ENCODE assay signal across 15 cellular contexts in genomic region chr1:44025816-44026215, GRCh38. TPM values are rescaled to one million over a fixed set of nuclear protein-coding genes. Genes with fewer than 3 reads are reported as not detected.
DNase-seq lines count a peak whose midpoint lies in the region; ATAC-seq and TF ChIP-seq lines count a peak whose summit lies in the region.
"Had no signal": no experiment of that assay in that cellular context is flagged by ENCODE, and none has a peak within 500 bp of the region (broad histone marks: within the 10 kb centered on the region; RNA-seq: fewer than 3 reads in every experiment).

No MANE protein-coding gene starts in this region.

- H3K4me1 Mint-ChIP-seq in Calu3 (ENCODE audit: low read depth, unreplicated experiment) (peaks cover 37% of the 10 kb centered on the region), memory B cell (peaks cover 28% of the 10 kb centered on the region)

- no peak for ATAC-seq in memory B cell (ENCODE audit: low read depth)
- ATAC-seq: natural killer cell had no signal

- CTCF ChIA-PET in Calu3 (lab: Charles Lee), result interaction anchor here (0.7 kb wide), 3 partner anchors 9 to 854 kb away, joined by 4 to 6 read pairs (median 5); partner anchors contain the start of genes CFAP57 and EBNA1BP2

- no peaks in the 10 kb centered on the region for H3K27me3 Mint-ChIP-seq in Calu3 (ENCODE audit: unreplicated experiment)
- H3K27me3 Mint-ChIP-seq in memory B cell, result no peaks in the 10 kb centered on the region

- H3K9ac ChIP-seq in Karpas-422 (ENCODE audit: low read length), result peak overlapping the region; percentile 65

- peak overlapping the region; percentile 74 for H3K4me2 ChIP-seq in Karpas-422 (ENCODE audit: low read depth, low read length, poor library complexity, severe bottlenecking)

- peak overlapping the region; percentile 91; the same call in 1 of the 2 replicates for H2AFZ ChIP-seq in Karpas-422 (ENCODE audit: low read length)

- H3K36me3 ChIP-seq in Karpas-422 (ENCODE audit: insufficient read depth, low read length) (no peaks in the 10 kb centered on the region), WERI-Rb-1 (no peaks in the 10 kb centered on the region; the same call in 1 of the 2 replicates)
- H3K36me3 ChIP-seq: ascending aorta, suprapubic skin had no signal

- peak overlapping the region; percentile 51 for H3K4me3 ChIP-seq in Karpas-422 (ENCODE audit: low read length)
- H3K4me3 ChIP-seq in WERI-Rb-1 (ENCODE audit: low read depth, low read length), result no peak overlapping the region
- H3K4me3 ChIP-seq: ascending aorta, suprapubic skin had no signal

- DNase-seq in Calu3, result peak; percentile 43
- peak; percentile 83 for DNase-seq in Karpas-422
- peak; percentile 45 for DNase-seq in WERI-Rb-1
- no peak for DNase-seq in memory B cell (ENCODE audit: low spot score in 2 of 2)
- DNase-seq in cortex of kidney (lab: John Stamatoyannopoulos, UW), result no peak
- no peak for DNase-seq in T-helper 9 cell
- DNase-seq in KG1 (lab: John Stamatoyannopoulos, UW), result no peak
- DNase-seq in NK-92 treated with Interleukin-12 subunit alpha and Interleukin-12 subunit beta, amount 100 ng/mL, for 24 hours (lab: John Stamatoyannopoulos, UW), result no peak
- DNase-seq: activated CD4-positive, alpha-beta T cell treated with anti-CD3 and anti-CD28 coated beads for 1 hour; activated naive CD4-positive, alpha-beta T cell treated with Interleukin-2 at 50 U/mL for 16 hours; natural killer cell; NCI-H2081 treated with DMSO at 0.1 percent for 48 hours; stimulated activated CD4-positive, alpha-beta T cell treated with anti-CD3 and anti-CD28 coated beads, Interleukin-2, amount 100 ng/mL, for 48 hours had no signal

- H3K4me3 Mint-ChIP-seq in Calu3 (ENCODE audit: low read depth, unreplicated experiment) (no peak overlapping the region), memory B cell (peak overlapping the region; percentile 49)
- H3K4me3 Mint-ChIP-seq: natural killer cell had no signal

- no peak for TF ChIP-seq CTCF in Calu3 (IDR thresholded peaks at IDR 0.05; ENCODE audit: unreplicated experiment)
- TF ChIP-seq CTCF in WERI-Rb-1 (IDR thresholded peaks at IDR 0.05; ENCODE audit: low read depth, low read length), result no peak

- H3K79me2 ChIP-seq in Karpas-422 (ENCODE audit: low read length), result no peaks in the 10 kb centered on the region

- H3K27ac ChIP-seq in Karpas-422 (ENCODE audit: low read length) (peak overlapping the region; percentile 86), WERI-Rb-1 (peak overlapping the region; percentile 77)
- H3K27ac ChIP-seq: ascending aorta, suprapubic skin had no signal

- no peaks in the 10 kb centered on the region for H3K9me3 ChIP-seq in Karpas-422 (ENCODE audit: low read length)
- no peaks in the 10 kb centered on the region for H3K9me3 ChIP-seq in WERI-Rb-1 (ENCODE audit: severe bottlenecking)
- H3K9me3 ChIP-seq: ascending aorta, suprapubic skin had no signal

- no peaks in the 10 kb centered on the region for H4K20me1 ChIP-seq in Karpas-422 (ENCODE audit: insufficient read depth, low read depth, low read length)

- BruUV-seq in Calu3 (replicated peaks; lab: Mats Ljungman, UMichigan), result no TSS peak

- intact Hi-C loops in Calu3 (cut with micrococcal nuclease; ENCODE audit: unreplicated experiment), result no loop called here

- H3K27me3 ChIP-seq in Karpas-422 (ENCODE audit: low read length), result no peaks in the 10 kb centered on the region
- no peaks in the 10 kb centered on the region for H3K27me3 ChIP-seq in WERI-Rb-1 (ENCODE audit: insufficient read depth, low read depth, severe bottlenecking)
- H3K27me3 ChIP-seq: ascending aorta, suprapubic skin had no signal

- H3K9me2 ChIP-seq in Karpas-422 (replicated peaks; ENCODE audit: insufficient read depth, low read length), result no peaks in the 10 kb centered on the region

- H3K4me1 ChIP-seq in Karpas-422 (ENCODE audit: low read length), result peaks cover 64% of the 10 kb centered on the region

- H3K9me3 Mint-ChIP-seq in Calu3 (ENCODE audit: low read depth, unreplicated experiment) (no peaks in the 10 kb centered on the region), memory B cell (no peaks in the 10 kb centered on the region)
- H3K9me3 Mint-ChIP-seq: natural killer cell had no signal

- peaks cover 38% of the 10 kb centered on the region for H3K36me3 Mint-ChIP-seq in Calu3 (ENCODE audit: insufficient read depth, unreplicated experiment)
- no peaks in the 10 kb centered on the region for H3K36me3 Mint-ChIP-seq in memory B cell
- H3K36me3 Mint-ChIP-seq: natural killer cell had no signal

- H3K27ac Mint-ChIP-seq in Calu3 (ENCODE audit: unreplicated experiment) (no peak overlapping the region), memory B cell (peak overlapping the region; percentile 23)
- H3K27ac Mint-ChIP-seq: natural killer cell had no signal

RNA-seq across cellular contexts. Expression of gene SLC6A9, which starts 5.4 kb away (rescaled TPM):
- 18.2 and 19.5 TPM in 2 replicates for total RNA-seq in Calu3 (2022)
- 7.0 and 7.9 TPM in 2 replicates for total RNA-seq in Karpas-422 (2014; rRNA removed; shearing (Covaris generic); ENCODE audit: low replicate concordance)

RNA-seq across cellular contexts. Expression of gene CCDC24, which starts 34.4 kb away (rescaled TPM):
- total RNA-seq in Calu3 (2022), result 19.7 and 20.2 TPM in 2 replicates
- 28.1 and 34.7 TPM in 2 replicates for total RNA-seq in Karpas-422 (2014; rRNA removed; shearing (Covaris generic); ENCODE audit: low replicate concordance)

RNA-seq across cellular contexts. Expression of gene B4GALT2, which starts 46.8 kb away (rescaled TPM):
- total RNA-seq in Calu3 (2022), result 47.1 and 50.9 TPM in 2 replicates
- total RNA-seq in Karpas-422 (2014; rRNA removed; shearing (Covaris generic); ENCODE audit: low replicate concordance), result 42.9 and 68.7 TPM in 2 replicates

RNA-seq across cellular contexts. Expression of gene ATP6V0B, which starts 51.1 kb away (rescaled TPM):
- 141 and 155 TPM in 2 replicates for total RNA-seq in Calu3 (2022)
- 386 and 447 TPM in 2 replicates for total RNA-seq in Karpas-422 (2014; rRNA removed; shearing (Covaris generic); ENCODE audit: low replicate concordance)

RNA-seq across cellular contexts. Expression of gene DPH2, which starts 56.0 kb away (rescaled TPM):
- total RNA-seq in Calu3 (2022), result 41.2 and 43.3 TPM in 2 replicates
- 42.2 and 44.4 TPM in 2 replicates for total RNA-seq in Karpas-422 (2014; rRNA removed; shearing (Covaris generic); ENCODE audit: low replicate concordance)

Comparison
In these comparisons a context has a peak if more than half of its experiments do, and no peak if none do; other contexts are left out.
1. DNase-seq: peak in Calu3 (single experiment), Karpas-422 (single experiment) and WERI-Rb-1 (single experiment); none in memory B cell (0 of 2), cortex of kidney (single experiment), T-helper 9 cell (single experiment), KG1 (single experiment) and NK-92 treated with Interleukin-12 subunit alpha and Interleukin-12 subunit beta, amount 100 ng/mL, for 24 hours (single experiment).